ENCODE assay signal across 20 cellular contexts in genomic region chr9:36293918-36294317, GRCh38. TPM values are rescaled to one million over a fixed set of nuclear protein-coding genes. Genes with fewer than 3 reads are reported as not detected.
DNase-seq lines count a peak whose midpoint lies in the region; ATAC-seq and TF ChIP-seq lines count a peak whose summit lies in the region.
"Had no signal": no experiment of that assay in that cellular context is flagged by ENCODE, and none has a peak within 500 bp of the region (broad histone marks: within the 10 kb centered on the region; RNA-seq: fewer than 3 reads in every experiment).

No MANE protein-coding gene starts in this region.

- no peaks in the 10 kb centered on the region for H3K9me3 ChIP-seq in endodermal cell (ENCODE audit: control insufficient read depth, low read length)
- H3K9me3 ChIP-seq in trophoblast cell (ENCODE audit: insufficient read depth, low read depth, low read length), result no peaks in the 10 kb centered on the region
- H3K9me3 ChIP-seq: BLaER1, Caco-2, HAP-1 had no signal

- no peaks in the 10 kb centered on the region for H3K79me2 ChIP-seq in trophoblast cell (ENCODE audit: control insufficient read depth, insufficient read depth, low read length, poor library complexity)

- no peak overlapping the region for H2BK5ac ChIP-seq in trophoblast cell (ENCODE audit: low read depth, low read length, poor library complexity)

- TF ChIP-seq CTCF in Calu3 (IDR thresholded peaks at IDR 0.05; ENCODE audit: unreplicated experiment) (no peak), endodermal cell (conservative IDR thresholded peaks at IDR 0.05) (no peak)

- no peak overlapping the region for H3K23ac ChIP-seq in trophoblast cell (ENCODE audit: low read length)

- peaks cover 5% of the 10 kb centered on the region for H3K4me1 ChIP-seq in endodermal cell (ENCODE audit: control insufficient read depth, insufficient read depth, low read length)
- peaks cover 11 to 12% of the 10 kb centered on the region in 2 experiments for H3K4me1 ChIP-seq in trophoblast cell (ENCODE audit: control insufficient read depth in 1 of 2, insufficient read depth in 2 of 2, low read length in 2 of 2)
- H3K4me1 ChIP-seq: BLaER1 had no signal

- H2BK120ac ChIP-seq in trophoblast cell (ENCODE audit: insufficient read depth, low read length, poor library complexity), result no peak overlapping the region

- no peak overlapping the region for H3K4ac ChIP-seq in trophoblast cell (ENCODE audit: low read depth, low read length)

- H3K4me3 Mint-ChIP-seq in Calu3 (ENCODE audit: low read depth, unreplicated experiment) (no peak overlapping the region), endodermal cell (no peak overlapping the region)
- H3K4me3 Mint-ChIP-seq: B cell; CD4-positive, CD25-positive, alpha-beta regulatory T cell; CD8-positive, alpha-beta T cell; HFFc6 had no signal

- no peak overlapping the region for H3K4me2 ChIP-seq in trophoblast cell (ENCODE audit: low read length)
- H3K4me2 ChIP-seq: BLaER1 had no signal

- no peak overlapping the region for H3K14ac ChIP-seq in trophoblast cell (ENCODE audit: low read length)

- no peak overlapping the region for H4K91ac ChIP-seq in trophoblast cell (ENCODE audit: low read depth, low read length)

- H4K8ac ChIP-seq in trophoblast cell (ENCODE audit: low read depth, low read length), result no peak overlapping the region

- no TSS peak for BruUV-seq in Calu3 (replicated peaks; lab: Mats Ljungman, UMichigan)

- DNase-seq in Calu3 (no peak), endodermal cell (peak; percentile 54), trophoblast cell (peak; percentile 98 to 99)
- no peak for DNase-seq in activated CD4-positive, CD25-positive, alpha-beta regulatory T cell (lab: John Stamatoyannopoulos, UW)
- no peak for DNase-seq in effector CD8-positive, alpha-beta T cell (lab: John Stamatoyannopoulos, UW)
- DNase-seq: Caco-2; CD4-positive, CD25-positive, alpha-beta regulatory T cell; CD8-positive, alpha-beta T cell; DMS 273 treated with DMSO at 0.1 percent for 48 hours; DMS79; EL; GF-D8; GOT3; HFFc6 had no signal

- H4K12ac ChIP-seq in trophoblast cell (ENCODE audit: low read depth, low read length), result no peak overlapping the region

- WGBS in endodermal cell (ENCODE audit: insufficient coverage in 1 of 2, insufficient read length in 1 of 2), 2 experiments, result 65 to 82% methylated on average over 5 of the region's 5 CpGs
- no CpG with 5 or more reads among the region's 5 CpGs for WGBS in trophoblast cell (ENCODE audit: extremely low coverage, insufficient coverage, insufficient read length)

- no peak overlapping the region for H3K18ac ChIP-seq in trophoblast cell (ENCODE audit: low read length)

- H3K4me3 ChIP-seq in endodermal cell (ENCODE audit: low read length) (no peak overlapping the region), trophoblast cell (ENCODE audit: low read depth, low read length) (no peak overlapping the region)
- H3K4me3 ChIP-seq: BLaER1, HAP-1 had no signal

- H3K27ac ChIP-seq in endodermal cell (ENCODE audit: low read depth, low read length) (no peak overlapping the region), trophoblast cell (ENCODE audit: low read depth, low read length) (no peak overlapping the region)
- H3K27ac ChIP-seq: 22Rv1, BLaER1, C4-2B had no signal

- H2AFZ ChIP-seq in trophoblast cell (ENCODE audit: insufficient read depth, low read length, poor library complexity), result no peak overlapping the region

- peak overlapping the region; percentile 56 for H3K27ac Mint-ChIP-seq in Calu3 (ENCODE audit: unreplicated experiment)
- no peak overlapping the region for H3K27ac Mint-ChIP-seq in endodermal cell
- H3K27ac Mint-ChIP-seq: B cell; CD4-positive, CD25-positive, alpha-beta regulatory T cell; CD8-positive, alpha-beta T cell; HFFc6 had no signal

- H3K4me1 Mint-ChIP-seq in Calu3 (ENCODE audit: low read depth, unreplicated experiment) (no peaks in the 10 kb centered on the region), endodermal cell (peaks cover 17% of the 10 kb centered on the region)
- H3K4me1 Mint-ChIP-seq: B cell had no signal

- H2AK5ac ChIP-seq in trophoblast cell (ENCODE audit: low read length), result no peak overlapping the region

- H3K27me3 Mint-ChIP-seq in Calu3 (ENCODE audit: unreplicated experiment) (no peaks in the 10 kb centered on the region), endodermal cell (ENCODE audit: insufficient read depth) (no peaks in the 10 kb centered on the region)
- H3K27me3 Mint-ChIP-seq: B cell; CD4-positive, CD25-positive, alpha-beta regulatory T cell had no signal

- H3K27me3 ChIP-seq in endodermal cell (ENCODE audit: control insufficient read depth, insufficient read depth, low read length, poor library complexity, severe bottlenecking), result no peaks in the 10 kb centered on the region
- H3K27me3 ChIP-seq in trophoblast cell (ENCODE audit: insufficient read depth, low read length), result no peaks in the 10 kb centered on the region
- H3K27me3 ChIP-seq: BLaER1 had no signal

- H3K36me3 Mint-ChIP-seq in Calu3 (ENCODE audit: insufficient read depth, unreplicated experiment) (no peaks in the 10 kb centered on the region), endodermal cell (ENCODE audit: low read depth) (peaks cover 2% of the 10 kb centered on the region)

- peaks cover 7% of the 10 kb centered on the region for H3K79me1 ChIP-seq in trophoblast cell (ENCODE audit: low read length)

- no peak overlapping the region for H2BK12ac ChIP-seq in trophoblast cell (ENCODE audit: low read length)

- H3K9ac ChIP-seq in endodermal cell (ENCODE audit: extremely low read depth, low read length, poor library complexity, severe bottlenecking) (no peak overlapping the region), trophoblast cell (ENCODE audit: low read length) (no peak overlapping the region)
- H3K9ac ChIP-seq: BLaER1 had no signal

- CTCF ChIA-PET in Calu3 (lab: Charles Lee), result no interaction called here

- H3K36me3 ChIP-seq in endodermal cell (ENCODE audit: control insufficient read depth, insufficient read depth, low read length), result peaks cover under 1% of the 10 kb centered on the region
- H3K36me3 ChIP-seq in trophoblast cell (ENCODE audit: control insufficient read depth in 1 of 2, insufficient read depth in 2 of 2, low read length in 2 of 2), result no peaks in the 10 kb centered on the region
- H3K36me3 ChIP-seq: BLaER1, HAP-1 had no signal

- H3K9me3 Mint-ChIP-seq in Calu3 (ENCODE audit: low read depth, unreplicated experiment) (no peaks in the 10 kb centered on the region), endodermal cell (no peaks in the 10 kb centered on the region)
- H3K9me3 Mint-ChIP-seq: CD4-positive, CD25-positive, alpha-beta regulatory T cell; CD8-positive, alpha-beta T cell; HFFc6 had no signal

- ATAC-seq in GM21723 (IDR thresholded peaks at IDR 0.05; ENCODE audit: unreplicated experiment), result no peak
- ATAC-seq: CD8-positive, alpha-beta T cell had no signal

- intact Hi-C loops in Calu3 (cut with micrococcal nuclease; ENCODE audit: unreplicated experiment), result no loop called here

RNA-seq across cellular contexts. Expression of gene GNE, which starts 35.7 kb away (rescaled TPM):
- total RNA-seq in Calu3 (2022) (23.3 and 23.6 TPM in 2 replicates), endodermal cell (1 to 10 TPM; 5.6 to 7.0 TPM)
- polyA plus RNA-seq in endodermal cell (2013, experiment 1 of 2), result 15.8 TPM
- polyA plus RNA-seq in endodermal cell (2013, experiment 2 of 2), result 16.1 TPM
- 38.9 and 42.9 TPM in 2 replicates for polyA plus RNA-seq in trophoblast cell (2013)

Comparison
In these comparisons a context has a peak if more than half of its experiments do, and no peak if none do; other contexts are left out.
1. DNase-seq: peak in endodermal cell (single experiment) and trophoblast cell (2 of 2); none in Calu3 (single experiment), activated CD4-positive, CD25-positive, alpha-beta regulatory T cell (0 of 4) and effector CD8-positive, alpha-beta T cell (single experiment).